Comparison of ENCODE assay signal across 8 cellular contexts in genomic region chr6:42217165-42217522, GRCh38. TPM values are rescaled to one million over a fixed set of nuclear protein-coding genes. Genes with fewer than 3 reads are reported as not detected.
DNase-seq lines count a peak whose midpoint lies in the region; ATAC-seq and TF ChIP-seq lines count a peak whose summit lies in the region.

No MANE protein-coding gene starts in this region.

- CTCF ChIA-PET in PC-3 (lab: Charles Lee) = interaction anchor here (0.7 kb wide), 1 partner anchor 98 kb away, joined by 11 read pairs; no protein-coding TSS in a partner anchor

- H3K36me3 ChIP-seq in PC-3 (ENCODE audit: low read depth, low read length) (peaks cover 10% of the 10 kb centered on the region), neutrophil (peaks cover 20% of the 10 kb centered on the region)

- no peak for ATAC-seq in PC-3
- ATAC-seq in GM21786 (IDR thresholded peaks at IDR 0.05; ENCODE audit: unreplicated experiment) = no peak

- peak overlapping the region; percentile 84 for H3K4me2 ChIP-seq in PC-3 (ENCODE audit: low read length)

- peak overlapping the region; percentile 95 for H3K9ac ChIP-seq in PC-3 (ENCODE audit: low read length)

- H3K4me3 ChIP-seq in PC-3 (ENCODE audit: low read length) (peak overlapping the region; percentile 85), epithelial cell of esophagus (ENCODE audit: low read length) (peak overlapping the region; percentile 99), neutrophil (ENCODE audit: low read depth in 1 of 2, low read length in 1 of 2) (peak overlapping the region; percentile 87 to 94)

- peaks cover 7% of the 10 kb centered on the region for H3F3A ChIP-seq in PC-3 (ENCODE audit: low read length, unreplicated experiment)

- DNase-seq in DMS114 treated with DMSO at 0.1 percent for 48 hours (lab: John Stamatoyannopoulos, UW; ENCODE audit: unreplicated experiment) (peak; percentile 45), PC-3 (no peak), epithelial cell of esophagus (ENCODE audit: low read depth) (no peak)
- no peak for DNase-seq in stimulated activated CD4-positive, alpha-beta T cell treated with anti-CD3 and anti-CD28 coated beads, Interleukin-4, amount 100 ng/mL, for 1 hour
- DNase-seq in stimulated activated CD4-positive, alpha-beta T cell treated with anti-CD3 and anti-CD28 coated beads, Interleukin-2, amount 100 ng/mL, for 24 hours = no peak
- DNase-seq in activated CD4-positive, alpha-beta T cell treated with anti-CD3 and anti-CD28 coated beads for 48 hours = no peak

- H2AFZ ChIP-seq in PC-3 (ENCODE audit: low read length) = peak overlapping the region; percentile 60

- intact Hi-C loops in PC-3 (cut with micrococcal nuclease) = loop anchor here (1.0 kb wide), 1 partner anchor 10 kb away; no protein-coding TSS in a partner anchor

- TF ChIP-seq CTCF in PC-3 (conservative IDR thresholded peaks at IDR 0.05; ENCODE audit: low read depth, low read length) = no peak
- no peak for TF ChIP-seq CTCF in epithelial cell of esophagus (IDR thresholded peaks at IDR 0.05; ENCODE audit: insufficient read depth, low read depth, low read length, missing control alignments)
- TF ChIP-seq CTCF in neutrophil (IDR thresholded peaks at IDR 0.05) = no peak

- POLR2A ChIA-PET in PC-3 (lab: Charles Lee; ENCODE audit: unreplicated experiment) = no interaction called here

- no peaks in the 10 kb centered on the region for H3K9me3 ChIP-seq in PC-3 (ENCODE audit: low read length)
- H3K9me3 ChIP-seq in neutrophil = no peaks in the 10 kb centered on the region

- no TSS peak for BruUV-seq in PC-3 (replicated peaks; lab: Mats Ljungman, UMichigan)

- H3K79me2 ChIP-seq in PC-3 (ENCODE audit: low read length) = peaks cover 45% of the 10 kb centered on the region

- no peaks in the 10 kb centered on the region for H4K20me1 ChIP-seq in PC-3 (ENCODE audit: low read length)

- H3K27me3 ChIP-seq in PC-3 (ENCODE audit: low read length) = no peaks in the 10 kb centered on the region
- H3K27me3 ChIP-seq in neutrophil = no peaks in the 10 kb centered on the region

- peak overlapping the region; percentile 77 for H3K27ac ChIP-seq in PC-3 (ENCODE audit: low read length)
- peak overlapping the region; percentile 75 for H3K27ac ChIP-seq in neutrophil

- H3K4me1 ChIP-seq in PC-3 (ENCODE audit: insufficient read depth, low read length) (peaks cover 74% of the 10 kb centered on the region), neutrophil (ENCODE audit: control insufficient read depth in 1 of 2, insufficient read depth in 1 of 2, low read depth in 1 of 2, low read length in 1 of 2) (peaks cover 18 to 19% of the 10 kb centered on the region in 2 experiments)

- H3K9me2 ChIP-seq in PC-3 (replicated peaks; ENCODE audit: low read length) = no peaks in the 10 kb centered on the region

RNA-seq across cellular contexts. Expression of gene MRPS10, which starts 0.5 kb away (rescaled TPM):
- 72.2 and 82.1 TPM in 2 replicates for total RNA-seq in PC-3 (2014; rRNA removed)

RNA-seq across cellular contexts. Expression of gene GUCA1B, which starts 22.4 kb away (rescaled TPM):
- total RNA-seq in PC-3 (2014; rRNA removed) = 1.2 and 2.8 TPM in 2 replicates

RNA-seq across cellular contexts. Expression of gene GUCA1A, which starts 44.0 kb away (rescaled TPM):
- total RNA-seq in PC-3 (2014; rRNA removed) = not detected in 2 replicates
